Comparison of ENCODE assay signal across 1 cellular context in the genomic region with DNA sequence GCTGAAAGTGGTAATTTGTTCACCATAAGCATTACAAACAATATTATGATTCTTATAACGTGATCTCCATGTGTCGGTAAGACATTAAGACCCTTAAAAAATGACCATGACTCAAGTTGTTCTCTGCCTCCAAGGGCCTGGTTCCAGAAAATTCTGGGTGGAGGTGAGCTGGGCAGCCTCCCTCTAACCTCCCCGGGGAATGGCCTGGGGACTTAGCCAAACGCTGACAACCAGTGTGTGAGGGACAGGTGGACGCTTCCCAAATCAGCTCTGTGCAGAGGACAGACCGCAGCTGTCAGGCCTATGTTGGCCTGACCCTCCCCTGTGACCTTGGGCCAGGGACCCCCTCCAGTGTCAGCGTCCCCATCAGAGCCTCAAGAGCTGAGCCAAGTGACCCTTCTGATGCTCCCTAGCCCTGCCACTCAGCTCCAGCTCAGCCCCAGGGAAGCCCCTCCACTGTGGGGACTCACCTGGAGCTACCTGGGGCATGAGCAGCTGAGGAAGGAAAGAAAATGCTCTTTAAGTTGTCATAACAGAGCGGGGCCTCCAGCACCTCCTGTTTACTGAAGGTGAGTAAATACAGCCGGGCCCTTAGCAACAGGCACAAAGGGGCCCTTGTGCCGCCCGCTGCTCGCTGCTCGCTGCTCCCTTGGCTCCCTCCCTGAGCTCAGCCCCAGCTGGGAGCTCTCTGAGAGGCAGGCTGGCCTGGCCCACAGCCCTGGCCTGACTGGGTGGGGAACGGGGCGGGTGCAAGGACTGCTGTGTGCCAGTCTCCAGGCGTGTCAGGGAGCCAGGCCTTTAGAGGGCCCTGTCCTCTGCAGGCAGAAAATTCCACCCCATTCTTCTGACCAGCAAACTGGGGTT.
A peak's percentile ranks its signal among the peaks of the same experiment; 100 is the strongest.
TF ChIP-seq lines count a peak whose summit lies in the region.

No MANE protein-coding gene starts in this region.

TF ChIP-seq in HepG2, 621 proteins besides CTCF, POLR2A, EP300 and RAD21 (continued from another document and continues in another):
- TF ChIP-seq, protein P1, sequence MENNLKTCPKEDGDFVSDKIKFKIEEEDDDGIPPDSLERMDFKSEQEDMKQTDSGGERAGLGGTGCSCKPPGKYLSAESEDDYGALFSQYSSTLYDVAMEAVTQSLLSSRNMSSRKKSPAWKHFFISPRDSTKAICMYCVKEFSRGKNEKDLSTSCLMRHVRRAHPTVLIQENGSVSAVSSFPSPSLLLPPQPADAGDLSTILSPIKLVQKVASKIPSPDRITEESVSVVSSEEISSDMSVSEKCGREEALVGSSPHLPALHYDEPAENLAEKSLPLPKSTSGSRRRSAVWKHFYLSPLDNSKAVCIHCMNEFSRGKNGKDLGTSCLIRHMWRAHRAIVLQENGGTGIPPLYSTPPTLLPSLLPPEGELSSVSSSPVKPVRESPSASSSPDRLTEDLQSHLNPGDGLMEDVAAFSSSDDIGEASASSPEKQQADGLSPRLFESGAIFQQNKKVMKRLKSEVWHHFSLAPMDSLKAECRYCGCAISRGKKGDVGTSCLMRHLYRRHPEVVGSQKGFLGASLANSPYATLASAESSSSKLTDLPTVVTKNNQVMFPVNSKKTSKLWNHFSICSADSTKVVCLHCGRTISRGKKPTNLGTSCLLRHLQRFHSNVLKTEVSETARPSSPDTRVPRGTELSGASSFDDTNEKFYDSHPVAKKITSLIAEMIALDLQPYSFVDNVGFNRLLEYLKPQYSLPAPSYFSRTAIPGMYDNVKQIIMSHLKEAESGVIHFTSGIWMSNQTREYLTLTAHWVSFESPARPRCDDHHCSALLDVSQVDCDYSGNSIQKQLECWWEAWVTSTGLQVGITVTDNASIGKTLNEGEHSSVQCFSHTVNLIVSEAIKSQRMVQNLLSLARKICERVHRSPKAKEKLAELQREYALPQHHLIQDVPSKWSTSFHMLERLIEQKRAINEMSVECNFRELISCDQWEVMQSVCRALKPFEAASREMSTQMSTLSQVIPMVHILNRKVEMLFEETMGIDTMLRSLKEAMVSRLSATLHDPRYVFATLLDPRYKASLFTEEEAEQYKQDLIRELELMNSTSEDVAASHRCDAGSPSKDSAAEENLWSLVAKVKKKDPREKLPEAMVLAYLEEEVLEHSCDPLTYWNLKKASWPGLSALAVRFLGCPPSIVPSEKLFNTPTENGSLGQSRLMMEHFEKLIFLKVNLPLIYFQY (CRISPR knock-in tag; IDR thresholded peaks at IDR 0.05; ENCODE audit: borderline replicate concordance), result peak; percentile 60; the same call in 1 of the 2 replicates
- TF ChIP-seq REXO4 (CRISPR knock-in tag; IDR thresholded peaks at IDR 0.05; ENCODE audit: borderline replicate concordance) (no peak), ZKSCAN5 (CRISPR knock-in tag; IDR thresholded peaks at IDR 0.05) (no peak), LCORL (IDR thresholded peaks at IDR 0.05) (no peak), LCORL (CRISPR knock-in tag; IDR thresholded peaks at IDR 0.05) (peak; percentile 74; the same call in 1 of the 2 replicates), IRF2 (CRISPR knock-in tag; IDR thresholded peaks at IDR 0.05) (peak; percentile 66; the same call in 1 of the 2 replicates), PRDM10 (CRISPR knock-in tag; IDR thresholded peaks at IDR 0.05; ENCODE audit: low read depth) (peak; percentile 61; the same call in 1 of the 2 replicates), HNF4A (CRISPR knock-in tag; IDR thresholded peaks at IDR 0.05) (peak; percentile 80), ZNF556 (CRISPR knock-in tag; IDR thresholded peaks at IDR 0.05; ENCODE audit: borderline replicate concordance) (0 out of 2 replicates have a peak, but pooled peaks have one; percentile 52), KDM3A (CRISPR knock-in tag; IDR thresholded peaks at IDR 0.05; ENCODE audit: low read depth) (0 out of 2 replicates have a peak, but pooled peaks have one; percentile 73), SNAPC2 (CRISPR knock-in tag; IDR thresholded peaks at IDR 0.05) (0 out of 2 replicates have a peak, but pooled peaks have one; percentile 30), ZNF614 (CRISPR knock-in tag; IDR thresholded peaks at IDR 0.05; ENCODE audit: borderline replicate concordance) (peak; percentile 66; the same call in 1 of the 2 replicates), ARID4A (CRISPR knock-in tag; IDR thresholded peaks at IDR 0.05; ENCODE audit: borderline replicate concordance) (peak; percentile 60; the same call in 1 of the 2 replicates), MEIS2 (CRISPR knock-in tag; IDR thresholded peaks at IDR 0.05) (peak; percentile 90), ZNF230 (CRISPR knock-in tag; IDR thresholded peaks at IDR 0.05) (peak; percentile 76; the same call in 1 of the 2 replicates), ZNF670 (CRISPR knock-in tag; IDR thresholded peaks at IDR 0.05; ENCODE audit: borderline replicate concordance) (peak; percentile 48; the same call in 1 of the 2 replicates), ZNF256 (CRISPR knock-in tag; conservative IDR thresholded peaks at IDR 0.05) (no peak), SIX1 (CRISPR knock-in tag; IDR thresholded peaks at IDR 0.05; ENCODE audit: borderline replicate concordance) (peak; percentile 57; the same call in 1 of the 2 replicates), HNRNPH1 (optimal IDR thresholded peaks at IDR 0.05; ENCODE audit: low read depth, low read length) (no peak)
- TF ChIP-seq, protein P2, sequence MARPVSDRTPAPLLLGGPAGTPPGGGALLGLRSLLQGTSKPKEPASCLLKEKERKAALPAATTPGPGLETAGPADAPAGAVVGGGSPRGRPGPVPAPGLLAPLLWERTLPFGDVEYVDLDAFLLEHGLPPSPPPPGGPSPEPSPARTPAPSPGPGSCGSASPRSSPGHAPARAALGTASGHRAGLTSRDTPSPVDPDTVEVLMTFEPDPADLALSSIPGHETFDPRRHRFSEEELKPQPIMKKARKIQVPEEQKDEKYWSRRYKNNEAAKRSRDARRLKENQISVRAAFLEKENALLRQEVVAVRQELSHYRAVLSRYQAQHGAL (CRISPR knock-in tag; IDR thresholded peaks at IDR 0.05; ENCODE audit: not compliant biosample characterization), result no peak
- TF ChIP-seq, protein P3, sequence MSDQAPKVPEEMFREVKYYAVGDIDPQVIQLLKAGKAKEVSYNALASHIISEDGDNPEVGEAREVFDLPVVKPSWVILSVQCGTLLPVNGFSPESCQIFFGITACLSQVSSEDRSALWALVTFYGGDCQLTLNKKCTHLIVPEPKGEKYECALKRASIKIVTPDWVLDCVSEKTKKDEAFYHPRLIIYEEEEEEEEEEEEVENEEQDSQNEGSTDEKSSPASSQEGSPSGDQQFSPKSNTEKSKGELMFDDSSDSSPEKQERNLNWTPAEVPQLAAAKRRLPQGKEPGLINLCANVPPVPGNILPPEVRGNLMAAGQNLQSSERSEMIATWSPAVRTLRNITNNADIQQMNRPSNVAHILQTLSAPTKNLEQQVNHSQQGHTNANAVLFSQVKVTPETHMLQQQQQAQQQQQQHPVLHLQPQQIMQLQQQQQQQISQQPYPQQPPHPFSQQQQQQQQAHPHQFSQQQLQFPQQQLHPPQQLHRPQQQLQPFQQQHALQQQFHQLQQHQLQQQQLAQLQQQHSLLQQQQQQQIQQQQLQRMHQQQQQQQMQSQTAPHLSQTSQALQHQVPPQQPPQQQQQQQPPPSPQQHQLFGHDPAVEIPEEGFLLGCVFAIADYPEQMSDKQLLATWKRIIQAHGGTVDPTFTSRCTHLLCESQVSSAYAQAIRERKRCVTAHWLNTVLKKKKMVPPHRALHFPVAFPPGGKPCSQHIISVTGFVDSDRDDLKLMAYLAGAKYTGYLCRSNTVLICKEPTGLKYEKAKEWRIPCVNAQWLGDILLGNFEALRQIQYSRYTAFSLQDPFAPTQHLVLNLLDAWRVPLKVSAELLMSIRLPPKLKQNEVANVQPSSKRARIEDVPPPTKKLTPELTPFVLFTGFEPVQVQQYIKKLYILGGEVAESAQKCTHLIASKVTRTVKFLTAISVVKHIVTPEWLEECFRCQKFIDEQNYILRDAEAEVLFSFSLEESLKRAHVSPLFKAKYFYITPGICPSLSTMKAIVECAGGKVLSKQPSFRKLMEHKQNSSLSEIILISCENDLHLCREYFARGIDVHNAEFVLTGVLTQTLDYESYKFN (CRISPR knock-in tag; conservative IDR thresholded peaks at IDR 0.05), result peak; percentile 96
- TF ChIP-seq, protein P4, sequence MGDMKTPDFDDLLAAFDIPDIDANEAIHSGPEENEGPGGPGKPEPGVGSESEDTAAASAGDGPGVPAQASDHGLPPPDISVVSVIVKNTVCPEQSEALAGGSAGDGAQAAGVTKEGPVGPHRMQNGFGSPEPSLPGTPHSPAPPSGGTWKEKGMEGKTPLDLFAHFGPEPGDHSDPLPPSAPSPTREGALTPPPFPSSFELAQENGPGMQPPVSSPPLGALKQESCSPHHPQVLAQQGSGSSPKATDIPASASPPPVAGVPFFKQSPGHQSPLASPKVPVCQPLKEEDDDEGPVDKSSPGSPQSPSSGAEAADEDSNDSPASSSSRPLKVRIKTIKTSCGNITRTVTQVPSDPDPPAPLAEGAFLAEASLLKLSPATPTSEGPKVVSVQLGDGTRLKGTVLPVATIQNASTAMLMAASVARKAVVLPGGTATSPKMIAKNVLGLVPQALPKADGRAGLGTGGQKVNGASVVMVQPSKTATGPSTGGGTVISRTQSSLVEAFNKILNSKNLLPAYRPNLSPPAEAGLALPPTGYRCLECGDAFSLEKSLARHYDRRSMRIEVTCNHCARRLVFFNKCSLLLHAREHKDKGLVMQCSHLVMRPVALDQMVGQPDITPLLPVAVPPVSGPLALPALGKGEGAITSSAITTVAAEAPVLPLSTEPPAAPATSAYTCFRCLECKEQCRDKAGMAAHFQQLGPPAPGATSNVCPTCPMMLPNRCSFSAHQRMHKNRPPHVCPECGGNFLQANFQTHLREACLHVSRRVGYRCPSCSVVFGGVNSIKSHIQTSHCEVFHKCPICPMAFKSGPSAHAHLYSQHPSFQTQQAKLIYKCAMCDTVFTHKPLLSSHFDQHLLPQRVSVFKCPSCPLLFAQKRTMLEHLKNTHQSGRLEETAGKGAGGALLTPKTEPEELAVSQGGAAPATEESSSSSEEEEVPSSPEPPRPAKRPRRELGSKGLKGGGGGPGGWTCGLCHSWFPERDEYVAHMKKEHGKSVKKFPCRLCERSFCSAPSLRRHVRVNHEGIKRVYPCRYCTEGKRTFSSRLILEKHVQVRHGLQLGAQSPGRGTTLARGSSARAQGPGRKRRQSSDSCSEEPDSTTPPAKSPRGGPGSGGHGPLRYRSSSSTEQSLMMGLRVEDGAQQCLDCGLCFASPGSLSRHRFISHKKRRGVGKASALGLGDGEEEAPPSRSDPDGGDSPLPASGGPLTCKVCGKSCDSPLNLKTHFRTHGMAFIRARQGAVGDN (CRISPR knock-in tag; IDR thresholded peaks at IDR 0.05), result peak; percentile 89
- TF ChIP-seq, protein P5, sequence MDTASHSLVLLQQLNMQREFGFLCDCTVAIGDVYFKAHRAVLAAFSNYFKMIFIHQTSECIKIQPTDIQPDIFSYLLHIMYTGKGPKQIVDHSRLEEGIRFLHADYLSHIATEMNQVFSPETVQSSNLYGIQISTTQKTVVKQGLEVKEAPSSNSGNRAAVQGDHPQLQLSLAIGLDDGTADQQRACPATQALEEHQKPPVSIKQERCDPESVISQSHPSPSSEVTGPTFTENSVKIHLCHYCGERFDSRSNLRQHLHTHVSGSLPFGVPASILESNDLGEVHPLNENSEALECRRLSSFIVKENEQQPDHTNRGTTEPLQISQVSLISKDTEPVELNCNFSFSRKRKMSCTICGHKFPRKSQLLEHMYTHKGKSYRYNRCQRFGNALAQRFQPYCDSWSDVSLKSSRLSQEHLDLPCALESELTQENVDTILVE (CRISPR knock-in tag; IDR thresholded peaks at IDR 0.05), result peak; percentile 67; the same call in 1 of the 2 replicates
